In the genomic region with DNA sequence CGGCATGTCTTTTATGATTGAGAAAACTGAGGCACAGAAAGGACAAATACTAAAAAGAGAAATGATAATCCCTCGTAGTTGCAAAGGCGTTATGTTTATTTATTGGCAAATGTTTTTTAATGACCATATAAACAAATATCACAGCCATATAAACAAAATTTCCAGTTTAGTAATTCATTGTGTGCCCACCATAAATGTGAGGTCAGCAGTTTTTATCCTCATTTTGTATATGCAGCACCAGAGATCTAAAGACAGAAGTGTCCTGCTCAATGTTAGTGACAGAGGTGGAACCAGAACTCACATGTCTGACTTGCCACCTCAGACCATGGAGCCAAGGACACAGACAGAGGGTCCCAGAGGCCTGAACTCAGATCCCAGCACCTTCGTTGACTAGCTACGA, we compare ENCODE assay signal across 3 cellular contexts.
A peak's percentile ranks its signal among the peaks of the same experiment; 100 is the strongest.
TF ChIP-seq lines count a peak whose summit lies in the region.

No MANE protein-coding gene starts in this region.

TF ChIP-seq in A549, 52 proteins besides CTCF, POLR2A, EP300 and RAD21:
- TF ChIP-seq HEYL (CRISPR knock-in tag; IDR thresholded peaks at IDR 0.05) (no peak), TP53 (CRISPR knock-in tag; IDR thresholded peaks at IDR 0.05) (no peak), MAFK (IDR thresholded peaks at IDR 0.05; ENCODE audit: partially characterized antibody) (peak; percentile 93), ESRRA (IDR thresholded peaks at IDR 0.05; ENCODE audit: borderline replicate concordance, low read length) (no peak), USF2 (IDR thresholded peaks at IDR 0.05) (no peak), ZFP36 (IDR thresholded peaks at IDR 0.05; ENCODE audit: borderline replicate concordance, partially characterized antibody) (no peak)

TF ChIP-seq in IMR-90, 13 proteins besides CTCF, POLR2A, EP300 and RAD21:
- TF ChIP-seq RFX5 (IDR thresholded peaks at IDR 0.05; ENCODE audit: low read depth, low read length) (no peak), MAFK (IDR thresholded peaks at IDR 0.05; ENCODE audit: low read depth, low read length) (peak; percentile 76)

TF ChIP-seq in K562, 482 proteins besides CTCF, POLR2A, EP300 and RAD21:
- TF ChIP-seq ZNF316 (IDR thresholded peaks at IDR 0.05), result peak; percentile 70; the same call in 1 of the 2 replicates
- no peak for TF ChIP-seq ZNF584 (CRISPR knock-in tag; IDR thresholded peaks at IDR 0.05; ENCODE audit: low read depth)
- TF ChIP-seq HNRNPL (IDR thresholded peaks at IDR 0.05; ENCODE audit: low read depth, low read length), result no peak
- TF ChIP-seq C11orf30 (IDR thresholded peaks at IDR 0.05; ENCODE audit: low read depth), result peak; percentile 51; the same call in 1 of the 2 replicates
- no peak for TF ChIP-seq ZBTB49 (CRISPR knock-in tag; IDR thresholded peaks at IDR 0.05; ENCODE audit: borderline replicate concordance)
- no peak for TF ChIP-seq RBM15 (IDR thresholded peaks at IDR 0.05; ENCODE audit: insufficient read depth, low read length)
- TF ChIP-seq ZNF384 (IDR thresholded peaks at IDR 0.05; ENCODE audit: low read depth, low read length), result no peak
- no peak for TF ChIP-seq NCOA2 (IDR thresholded peaks at IDR 0.05; ENCODE audit: partially characterized antibody in 2 of 2)
- peak; percentile 45; the same call in 1 of the 2 replicates for TF ChIP-seq MAFG (tag; conservative IDR thresholded peaks at IDR 0.05)
- TF ChIP-seq MAFF (IDR thresholded peaks at IDR 0.05; ENCODE audit: low read length), result peak; percentile 43
TF ChIP-seq in K562: peak in this region for 4.
